1 cellular context compared by ENCODE assay signal in the genomic region with DNA sequence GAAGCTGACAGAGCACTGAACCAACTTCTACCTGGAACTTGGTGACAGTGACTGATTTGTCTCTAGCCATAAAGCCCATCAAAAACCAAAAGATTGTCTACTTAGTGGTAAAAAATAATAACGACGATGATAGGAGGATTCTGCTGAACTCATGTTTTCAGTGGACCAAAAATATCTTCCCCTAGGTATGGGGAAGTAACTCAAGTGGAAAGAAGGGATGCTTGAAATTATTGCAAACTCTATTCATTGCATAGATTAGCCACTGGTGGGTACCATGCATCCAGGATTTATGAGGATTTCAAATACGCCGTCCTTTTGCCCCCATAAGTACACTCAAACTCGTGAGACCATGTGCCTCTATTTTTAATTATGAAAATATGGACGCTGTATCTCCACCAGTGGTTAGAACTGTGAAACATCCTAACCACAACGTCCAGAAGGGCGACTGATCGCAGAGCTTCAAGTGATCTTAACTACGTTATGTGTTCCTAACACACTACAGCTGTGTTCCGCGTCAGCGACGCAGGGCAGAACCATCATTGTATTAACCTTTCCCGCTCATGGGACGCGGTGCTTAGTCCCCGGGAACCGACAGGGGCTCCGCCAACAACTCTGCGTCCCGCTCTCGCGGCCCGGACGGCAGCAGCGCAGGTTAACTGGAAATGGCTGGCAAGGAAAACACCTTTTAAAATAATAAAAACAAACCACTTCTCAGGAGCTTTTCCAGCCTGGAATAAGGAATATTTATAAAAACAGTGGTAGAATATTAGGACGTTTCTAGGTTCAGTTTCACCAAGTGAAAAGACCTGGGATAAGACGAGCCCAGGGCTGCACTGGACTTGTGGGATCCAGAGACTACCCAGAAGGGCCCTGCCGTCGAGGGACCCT.
TF ChIP-seq lines count a peak whose summit lies in the region.

No MANE protein-coding gene starts in this region.

TF ChIP-seq in IMR-90, 13 proteins besides CTCF, POLR2A, EP300 and RAD21:
- TF ChIP-seq RCOR1 (IDR thresholded peaks at IDR 0.05; ENCODE audit: insufficient replicate concordance, low read length) = no peak
- no peak for TF ChIP-seq RFX5 (IDR thresholded peaks at IDR 0.05; ENCODE audit: low read depth, low read length)
- TF ChIP-seq MAZ (IDR thresholded peaks at IDR 0.05; ENCODE audit: borderline replicate concordance, low read depth, low read length) = no peak
- no peak; the same call in 1 of the 2 replicates for TF ChIP-seq MXI1 (IDR thresholded peaks at IDR 0.05; ENCODE audit: borderline replicate concordance, low read depth, low read length)
- TF ChIP-seq MAFK (IDR thresholded peaks at IDR 0.05; ENCODE audit: low read depth, low read length) = no peak
- no peak for TF ChIP-seq NFE2L2 (IDR thresholded peaks at IDR 0.05; ENCODE audit: low read depth, low read length)
- TF ChIP-seq FOS (IDR thresholded peaks at IDR 0.05; ENCODE audit: low read depth, low read length) = no peak
- TF ChIP-seq, protein P1, sequence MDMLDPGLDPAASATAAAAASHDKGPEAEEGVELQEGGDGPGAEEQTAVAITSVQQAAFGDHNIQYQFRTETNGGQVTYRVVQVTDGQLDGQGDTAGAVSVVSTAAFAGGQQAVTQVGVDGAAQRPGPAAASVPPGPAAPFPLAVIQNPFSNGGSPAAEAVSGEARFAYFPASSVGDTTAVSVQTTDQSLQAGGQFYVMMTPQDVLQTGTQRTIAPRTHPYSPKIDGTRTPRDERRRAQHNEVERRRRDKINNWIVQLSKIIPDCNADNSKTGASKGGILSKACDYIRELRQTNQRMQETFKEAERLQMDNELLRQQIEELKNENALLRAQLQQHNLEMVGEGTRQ (IDR thresholded peaks at IDR 0.05; ENCODE audit: low read depth, low read length) = no peak
- no peak for TF ChIP-seq CHD1 (IDR thresholded peaks at IDR 0.05; ENCODE audit: low read depth, low read length)
- TF ChIP-seq CEBPB (IDR thresholded peaks at IDR 0.05; ENCODE audit: low read depth, low read length) = no peak
- TF ChIP-seq SMC3 (IDR thresholded peaks at IDR 0.05; ENCODE audit: low read depth, low read length) = no peak
- TF ChIP-seq ELK1 (IDR thresholded peaks at IDR 0.05; ENCODE audit: borderline replicate concordance, low read depth, low read length) = no peak
- no peak for TF ChIP-seq BHLHE40 (IDR thresholded peaks at IDR 0.05; ENCODE audit: low read depth, low read length)
